Comparison of ENCODE assay signal across 22 cellular contexts in the genomic region with DNA sequence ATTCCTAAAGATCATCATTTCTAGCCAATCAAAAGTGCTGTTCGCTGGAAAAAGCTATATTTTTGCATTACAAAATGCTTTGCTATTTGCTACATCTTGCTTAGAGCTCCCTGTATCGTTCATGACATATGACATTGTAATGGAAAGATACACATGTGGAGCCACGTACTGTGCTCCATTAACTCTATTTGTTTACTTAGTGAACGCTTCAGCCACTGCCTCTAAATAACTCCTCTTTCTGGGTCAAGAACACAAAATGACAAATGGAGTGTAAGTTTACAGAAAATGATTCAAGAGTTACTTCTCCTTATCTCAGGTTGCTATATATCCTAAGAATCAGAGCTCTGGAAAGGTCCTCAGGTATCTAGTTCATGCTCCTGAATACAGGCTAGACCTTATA.
"Had no signal": no experiment of that assay in that cellular context is flagged by ENCODE, and none has a peak within 500 bp of the region (broad histone marks: within the 10 kb centered on the region; RNA-seq: fewer than 3 reads in every experiment).

No MANE protein-coding gene starts in this region.

- H3K36me3 Mint-ChIP-seq: naive thymus-derived CD8-positive, alpha-beta T cell; stimulated activated memory B cell treated with anti-CD40 and anti-IgM and Interleukin-4, amounts not matched to agents 10 μg/mL and 1 μg/mL and 100 μg/mL, for 72 hours; type B pancreatic cell had no signal

- H3K27ac Mint-ChIP-seq: effector memory CD8-positive, alpha-beta T cell; naive thymus-derived CD8-positive, alpha-beta T cell; nephron progenitor cell; stimulated activated memory B cell treated with anti-CD40 and anti-IgM and Interleukin-4, amounts not matched to agents 10 μg/mL and 1 μg/mL and 100 μg/mL, for 72 hours; type B pancreatic cell had no signal

- H3K4me1 Mint-ChIP-seq: naive thymus-derived CD8-positive, alpha-beta T cell; nephron progenitor cell; stimulated activated memory B cell treated with anti-CD40 and anti-IgM and Interleukin-4, amounts not matched to agents 10 μg/mL and 1 μg/mL and 100 μg/mL, for 72 hours had no signal

- H3K36me3 ChIP-seq: gastrocnemius medialis, heart left ventricle, lower lobe of right lung, sigmoid colon, tibial artery had no signal

- H3K4me3 ChIP-seq: gastrocnemius medialis, heart left ventricle, hepatocyte, lower lobe of right lung, psoas muscle, sigmoid colon, testis, tibial artery had no signal

- H3K4me1 ChIP-seq: gastrocnemius medialis, heart left ventricle, lower lobe of right lung, psoas muscle, sigmoid colon, testis, tibial artery had no signal

- H2AFZ ChIP-seq: hepatocyte had no signal

- ATAC-seq: effector memory CD8-positive, alpha-beta T cell; gastrocnemius medialis; heart left ventricle; left colon; left ventricle myocardium superior; lower lobe of right lung; naive thymus-derived CD8-positive, alpha-beta T cell; psoas muscle; right cardiac atrium; stimulated activated memory B cell treated with anti-CD40 and anti-IgM and Interleukin-4, amounts not matched to agents 10 μg/mL and 1 μg/mL and 100 μg/mL, for 72 hours; stimulated activated naive CD8-positive, alpha-beta T cell treated with anti-CD3 and anti-CD28 coated beads, Interleukin-15, Interleukin-2, amounts not matched to agents 100 U/mL and 50 U/mL, for 24 hours had no signal

- H3K4me3 Mint-ChIP-seq: effector memory CD8-positive, alpha-beta T cell; naive thymus-derived CD8-positive, alpha-beta T cell; nephron progenitor cell; stimulated activated memory B cell treated with anti-CD40 and anti-IgM and Interleukin-4, amounts not matched to agents 10 μg/mL and 1 μg/mL and 100 μg/mL, for 72 hours; type B pancreatic cell had no signal

- H3K27ac ChIP-seq: gastrocnemius medialis, heart left ventricle, hepatocyte, lower lobe of right lung, psoas muscle, sigmoid colon, testis, tibial artery had no signal

- H3K4me2 ChIP-seq: hepatocyte had no signal

- H3K27me3 ChIP-seq: gastrocnemius medialis, heart left ventricle, hepatocyte, sigmoid colon, testis, tibial artery had no signal

- H3K9me3 Mint-ChIP-seq: nephron progenitor cell, type B pancreatic cell had no signal

- H3K79me2 ChIP-seq: hepatocyte had no signal

- DNase-seq: cortex of kidney; effector memory CD8-positive, alpha-beta T cell; gastrocnemius medialis; heart left ventricle; kidney glomerular epithelial cell; left colon; left ventricle myocardium superior; lower lobe of right lung; naive thymus-derived CD8-positive, alpha-beta T cell; nephron progenitor cell; nucleus accumbens; psoas muscle; right cardiac atrium; sigmoid colon; stimulated activated CD4-positive, alpha-beta T cell treated with anti-CD3 and anti-CD28 coated beads, Interleukin-4, amount 100 ng/mL, for 4 hours; stimulated activated naive CD8-positive, alpha-beta T cell treated with anti-CD3 and anti-CD28 coated beads, Interleukin-15, Interleukin-2, amounts not matched to agents 100 U/mL and 50 U/mL, for 24 hours; substantia nigra; testis; tibial artery had no signal

- H3K9me3 ChIP-seq: gastrocnemius medialis, lower lobe of right lung, sigmoid colon, testis, tibial artery had no signal

- H3K27me3 Mint-ChIP-seq: effector memory CD8-positive, alpha-beta T cell; stimulated activated memory B cell treated with anti-CD40 and anti-IgM and Interleukin-4, amounts not matched to agents 10 μg/mL and 1 μg/mL and 100 μg/mL, for 72 hours; type B pancreatic cell had no signal
